8 cellular contexts compared by ENCODE assay signal in genomic region chr19:58386166-58386575, GRCh38. TPM values are rescaled to one million over a fixed set of nuclear protein-coding genes. Genes with fewer than 3 reads are reported as not detected.
A peak's percentile ranks its signal among the peaks of the same experiment; 100 is the strongest.
DNase-seq lines count a peak whose midpoint lies in the region; ATAC-seq, FAIRE-seq and TF ChIP-seq lines count a peak whose summit lies in the region.

No MANE protein-coding gene starts in this region.

- no peak for TF ChIP-seq CTCF in GM12878 (IDR thresholded peaks at IDR 0.05 in 2 of 3, conservative IDR thresholded peaks at IDR 0.05 in 1 of 3; ENCODE audit: control insufficient read depth in 2 of 3, extremely low read depth in 1 of 3, insufficient read depth in 1 of 3, low read depth in 3 of 3, low read length in 3 of 3)
- TF ChIP-seq CTCF in liver (IDR thresholded peaks at IDR 0.05; ENCODE audit: low read depth, low read length, missing input control) = no peak
- TF ChIP-seq CTCF in transverse colon (IDR thresholded peaks at IDR 0.05) = no peak

- TF ChIP-seq EP300 in GM12878 (IDR thresholded peaks at IDR 0.05; ENCODE audit: borderline replicate concordance in 1 of 2, control insufficient read depth in 1 of 2, low read depth in 2 of 2, low read length in 2 of 2) (no peak), transverse colon (IDR thresholded peaks at IDR 0.05; ENCODE audit: low read depth) (no peak)

- peaks cover 44% of the 10 kb centered on the region for H3K79me2 ChIP-seq in GM12878 (ENCODE audit: control insufficient read depth, insufficient read depth, low read length)

- H2AFZ ChIP-seq in GM12878 (ENCODE audit: control insufficient read depth, low read depth, low read length) = peak overlapping the region; percentile 68

- H3K27ac ChIP-seq in GM12878 (ENCODE audit: control insufficient read depth, insufficient read depth) (peak overlapping the region; percentile 97), liver (ENCODE audit: low read depth in 1 of 2, low read length in 2 of 2) (peak overlapping the region; percentile 99), transverse colon (peak overlapping the region; percentile 99)

- RAD21 ChIA-PET in GM12878 (lab: Charles Lee; ENCODE audit: unreplicated experiment) = interaction anchor here (1.0 kb wide), 1 partner anchor 24 kb away, joined by 3 read pairs; no protein-coding TSS in a partner anchor

- H3K36me3 ChIP-seq in GM12878 (ENCODE audit: control insufficient read depth in 2 of 2, insufficient read depth in 2 of 2, low read length in 1 of 2) (peaks cover 0 to 14% of the 10 kb centered on the region in 2 experiments), liver (ENCODE audit: control insufficient read depth in 4 of 4, insufficient read depth in 3 of 4, low read depth in 1 of 4, low read length in 3 of 4) (peaks cover 4 to 18% (median 12%) of the 10 kb centered on the region in 4 donors), transverse colon (peaks cover 0 to 11% (median 3%) of the 10 kb centered on the region in 4 donors)

- no peak for TF ChIP-seq RAD21 in GM12878 (IDR thresholded peaks at IDR 0.05; ENCODE audit: insufficient read depth, low read depth, low read length)
- no peak for TF ChIP-seq RAD21 in liver (IDR thresholded peaks at IDR 0.05)

- H3K4me2 ChIP-seq in GM12878 (ENCODE audit: control insufficient read depth, insufficient read depth) = peak overlapping the region; percentile 85

- H3K4me3 ChIP-seq in GM12878 (peak overlapping the region; percentile 79), liver (ENCODE audit: low read depth in 1 of 3, low read length in 3 of 3) (peak overlapping the region; percentile 72 to 91 (median 87)), transverse colon (peak overlapping the region; percentile 46 to 80 (median 68))

- H4K20me1 ChIP-seq in GM12878 (ENCODE audit: control insufficient read depth, insufficient read depth) = no peaks in the 10 kb centered on the region

- no peaks in the 10 kb centered on the region for H3K9me3 ChIP-seq in GM12878 (replicated peaks; ENCODE audit: control insufficient read depth, insufficient read depth, low read length)
- H3K9me3 ChIP-seq in liver (ENCODE audit: control insufficient read depth in 4 of 4, low read length in 3 of 4) = no peaks in the 10 kb centered on the region
- no peaks in the 10 kb centered on the region for H3K9me3 ChIP-seq in transverse colon

- POLR2A ChIA-PET in GM12878 (lab: Charles Lee) = interaction anchor here (0.6 to 1.5 kb wide), 5 partner anchors 8 to 490 kb away, joined by 3 to 4 read pairs (median 4); no protein-coding TSS in a partner anchor

- no peak for FAIRE-seq in GM12878 (lab: Jason Lieb, UNC)
- no peak for FAIRE-seq in GM19239 (lab: Jason Lieb, UNC)

- BruUV-seq in GM12878 (replicated peaks; lab: Mats Ljungman, UMichigan) = no TSS peak

- TF ChIP-seq POLR2A in GM12878 (IDR thresholded peaks at IDR 0.05; ENCODE audit: low read depth, low read length) = peak; percentile 61
- no peak for TF ChIP-seq POLR2A in transverse colon (IDR thresholded peaks at IDR 0.05)

- H3K9ac ChIP-seq in GM12878 (ENCODE audit: control insufficient read depth, insufficient read depth, low read length) = peak overlapping the region; percentile 96
- peak overlapping the region; percentile 61 to 95 for H3K9ac ChIP-seq in liver (ENCODE audit: low read depth in 1 of 2, low read length in 2 of 2)

- CTCF ChIA-PET in GM12878 (lab: Yijun Ruan, JAX) = interaction anchor here (1.5 kb wide), 1 partner anchor 134 kb away, joined by 5 read pairs; the partner anchor contains the start of gene ZBTB45

- no peaks in the 10 kb centered on the region for H3K27me3 ChIP-seq in GM12878 (replicated peaks in 1 of 2; ENCODE audit: control insufficient read depth in 2 of 2, insufficient read depth in 2 of 2, low read length in 1 of 2)
- H3K27me3 ChIP-seq in liver (ENCODE audit: control insufficient read depth in 4 of 4, insufficient read depth in 4 of 4, low read length in 3 of 4) = no peaks in the 10 kb centered on the region
- H3K27me3 ChIP-seq in transverse colon = no peaks in the 10 kb centered on the region

- DNase-seq in NCI-H146 (lab: John Stamatoyannopoulos, UW) (peak; percentile 51), NCI-H146 treated with DMSO at 0.1 percent for 48 hours (lab: John Stamatoyannopoulos, UW; ENCODE audit: unreplicated experiment) (no peak), GM12878 (ENCODE audit: low read depth, low spot score) (no peak), transverse colon (no peak), SKM-1 treated with dmso at 0.1 percent for 144 hours (lab: John Stamatoyannopoulos, UW; ENCODE audit: unreplicated experiment) (no peak), GM19239 (ENCODE audit: insufficient read length, low spot score) (no peak)

- H3K4me1 ChIP-seq in GM12878 (ENCODE audit: control insufficient read depth, insufficient read depth, low read length) = peaks cover 15% of the 10 kb centered on the region
- peaks cover 14 to 33% (median 25%) of the 10 kb centered on the region in 4 donors for H3K4me1 ChIP-seq in liver (ENCODE audit: control insufficient read depth in 4 of 4, insufficient read depth in 4 of 4, low read length in 3 of 4)
- peaks cover 17 to 46% (median 30%) of the 10 kb centered on the region in 4 donors for H3K4me1 ChIP-seq in transverse colon

- SMC1A ChIA-PET in GM12878 (lab: Charles Lee; ENCODE audit: uncharacterized antibody, unreplicated experiment) = interaction anchor here (1.5 kb wide), 1 partner anchor 22 kb away, joined by 3 read pairs; no protein-coding TSS in a partner anchor

- under 1% methylated on average over 29 of the region's 29 CpGs for WGBS in GM12878 (ENCODE audit: insufficient coverage, insufficient replicate concordance, low lambda C conversion rate, missing lambda C conversion rate)
- under 1% methylated on average over 29 of the region's 29 CpGs for WGBS in liver
- 1% methylated on average over 25 of the region's 29 CpGs; no CpG with 5 or more reads in 1 of the 2 donors for WGBS in transverse colon (ENCODE audit: low coverage in 1 of 2), 2 donors

- in situ Hi-C loops in GM12878 (cut with MboI) (no loop called here), transverse colon (cut with MboI; ENCODE audit: low pct_ligation_motif_present in 1 of 4, low pct_unique_long_range_greater_than_20kb in 1 of 4, low sequenced_read_pairs in 3 of 4) (no loop called here)

- intact Hi-C loops in GM12878 (cut with micrococcal nuclease; ENCODE audit: unreplicated experiment) (no loop called here), transverse colon (cut with DNase I; ENCODE audit: low total_unique reads) (loop anchor here (2.0 kb wide), 1 partner anchor 15 kb away; no protein-coding TSS in a partner anchor)

- ATAC-seq in HG03460 (IDR thresholded peaks at IDR 0.05; ENCODE audit: unreplicated experiment) (peak; percentile 6), GM12878 (peak; percentile 20)

RNA-seq across cellular contexts. Expression of gene RPS5, which starts 0.9 kb away (rescaled TPM):
- total RNA-seq in GM12878 (2013; cell fraction: nucleolus; rRNA removed) = 391 and 397 TPM in 2 replicates
- 3,412 and 3,652 TPM in 2 replicates for total RNA-seq in GM12878 (2014; rRNA removed)
- total RNA-seq in GM12878 (2014; rRNA removed; fragmentation: Illumina TruSeq; extraction: Trizol) = 1,272 and 1,313 TPM in 2 replicates
- total RNA-seq in GM12878 (2021) = 1,860 and 1,884 TPM in 2 replicates
- 1,793 TPM for polyA plus RNA-seq in GM12878 (2011; ENCODE audit: low read depth)
- polyA plus RNA-seq in GM12878 (2011; rRNA removed) = 1,293 and 2,957 TPM in 2 replicates
- 4,127 and 5,427 TPM in 2 replicates for polyA plus RNA-seq in GM12878 (2011; cell fraction: cytosol; rRNA removed)
- 1,885 and 2,356 TPM in 2 replicates for polyA plus RNA-seq in GM12878 (2011; cell fraction: nucleus; rRNA removed)
- 2,437 and 3,174 TPM in 2 replicates for polyA plus RNA-seq in GM12878 (2012)
- polyA plus RNA-seq in GM12878 (2014; fragmentation: Illumina TruSeq; extraction: Trizol) = 511 and 1,491 TPM in 2 replicates
- 1,000 to 10,000 TPM; 1,983 to 2,378 TPM for polyA plus RNA-seq in GM12878 (2014; fragmentation: Nextera tagmentation; extraction: Ambion mirVana)
- polyA plus RNA-seq in GM12878 (2014; rRNA removed) = 3,473 and 3,824 TPM in 2 replicates
- polyA plus RNA-seq in GM12878 (2016; fragmentation: Nextera tagmentation; extraction: Ambion mirVana) = 1,000 to 10,000 TPM; 1,284 to 1,376 TPM
- 2,420 and 3,199 TPM in 2 replicates for polyA minus RNA-seq in GM12878 (2011; rRNA and poly(A)+ RNA removed)
- polyA minus RNA-seq in GM12878 (2011; cell fraction: cytosol; rRNA and poly(A)+ RNA removed) = 443 and 480 TPM in 2 replicates
- 359 and 419 TPM in 2 replicates for polyA minus RNA-seq in GM12878 (2011; cell fraction: nucleus; rRNA and poly(A)+ RNA removed)
- total RNA-seq in liver = 1,000 to 10,000 TPM in 1 of 2 donors, 100 to 1,000 TPM in 1; 657 to 1,403 TPM
- polyA plus RNA-seq in liver = 100 to 1,000 TPM; 229 to 600 TPM
- total RNA-seq in transverse colon = 1,000 to 10,000 TPM in 1 of 4 donors, 100 to 1,000 TPM in 3; 513 to 1,129 (median 743) TPM

RNA-seq across cellular contexts. Expression of gene ZNF837, which starts 5.3 kb away (rescaled TPM):
- total RNA-seq in GM12878 (2013; cell fraction: nucleolus; rRNA removed) = 0.88 and 1.6 TPM in 2 replicates
- 2.1 and 2.9 TPM in 2 replicates for total RNA-seq in GM12878 (2014; rRNA removed)
- 0.18 and 0.23 TPM in 2 replicates for total RNA-seq in GM12878 (2014; rRNA removed; fragmentation: Illumina TruSeq; extraction: Trizol)
- 2.1 and 2.6 TPM in 2 replicates for total RNA-seq in GM12878 (2021)
- 0.28 TPM for polyA plus RNA-seq in GM12878 (2011; ENCODE audit: low read depth)
- polyA plus RNA-seq in GM12878 (2011; rRNA removed) = 0.06 and 0.11 TPM in 2 replicates
- polyA plus RNA-seq in GM12878 (2011; cell fraction: cytosol; rRNA removed) = 0.36 and 0.65 TPM in 2 replicates
- 0.86 and 0.90 TPM in 2 replicates for polyA plus RNA-seq in GM12878 (2011; cell fraction: nucleus; rRNA removed)
- polyA plus RNA-seq in GM12878 (2012) = 1.1 and 1.3 TPM in 2 replicates
- polyA plus RNA-seq in GM12878 (2014; fragmentation: Illumina TruSeq; extraction: Trizol) = 0.07 and 0.11 TPM in 2 replicates
- not detected for polyA plus RNA-seq in GM12878 (2014; fragmentation: Nextera tagmentation; extraction: Ambion mirVana)
- 2.4 TPM in 2 replicates for polyA plus RNA-seq in GM12878 (2014; rRNA removed)
- 1 to 10 TPM; 1.6 to 2.4 TPM for polyA plus RNA-seq in GM12878 (2016; fragmentation: Nextera tagmentation; extraction: Ambion mirVana)
- 0.10 TPM in 1 of 2 replicates, not detected in the other for polyA minus RNA-seq in GM12878 (2011; rRNA and poly(A)+ RNA removed)
- not detected in 2 replicates for polyA minus RNA-seq in GM12878 (2011; cell fraction: cytosol; rRNA and poly(A)+ RNA removed)
- polyA minus RNA-seq in GM12878 (2011; cell fraction: nucleus; rRNA and poly(A)+ RNA removed) = 0.24 and 0.29 TPM in 2 replicates
- 1 to 10 TPM; 2.1 to 3.6 TPM for total RNA-seq in liver
- 1 to 10 TPM in 1 of 2 donors, under 1 TPM in 1; 0.54 to 2.6 TPM for polyA plus RNA-seq in liver
- 10 to 100 TPM in 1 of 4 donors, 1 to 10 TPM in 3; 3.7 to 10.7 (median 6.1) TPM for total RNA-seq in transverse colon

RNA-seq across cellular contexts. Expression of gene RNF225, which starts 9.3 kb away (rescaled TPM):
- total RNA-seq in GM12878 (2013; cell fraction: nucleolus; rRNA removed) = 0.75 TPM in 1 of 2 replicates, not detected in the other
- total RNA-seq in GM12878 (2014; rRNA removed) (not detected in 2 replicates), GM12878 (2014; rRNA removed; fragmentation: Illumina TruSeq; extraction: Trizol) (not detected in 2 replicates), GM12878 (2021) (0.27 and 0.28 TPM in 2 replicates), liver (not detected), transverse colon (not detected)
- not detected for polyA plus RNA-seq in GM12878 (2011; ENCODE audit: low read depth)
- polyA plus RNA-seq in GM12878 (2011; rRNA removed) (not detected in 2 replicates), GM12878 (2014; fragmentation: Illumina TruSeq; extraction: Trizol) (not detected in 2 replicates), GM12878 (2014; fragmentation: Nextera tagmentation; extraction: Ambion mirVana) (not detected), GM12878 (2014; rRNA removed) (0.22 and 0.27 TPM in 2 replicates), GM12878 (2016; fragmentation: Nextera tagmentation; extraction: Ambion mirVana) (not detected), liver (not detected)
- polyA plus RNA-seq in GM12878 (2011; cell fraction: cytosol; rRNA removed) = not detected in 2 replicates
- 0.38 and 0.39 TPM in 2 replicates for polyA plus RNA-seq in GM12878 (2011; cell fraction: nucleus; rRNA removed)
- not detected in 2 replicates for polyA plus RNA-seq in GM12878 (2012)
- 0.21 TPM in 1 of 2 replicates, not detected in the other for polyA minus RNA-seq in GM12878 (2011; rRNA and poly(A)+ RNA removed)
- not detected in 2 replicates for polyA minus RNA-seq in GM12878 (2011; cell fraction: cytosol; rRNA and poly(A)+ RNA removed)
- polyA minus RNA-seq in GM12878 (2011; cell fraction: nucleus; rRNA and poly(A)+ RNA removed) = 1.7 and 6.7 TPM in 2 replicates

RNA-seq across cellular contexts. Expression of gene ZNF584, which starts 22.3 kb away (rescaled TPM):
- 26.4 and 31.6 TPM in 2 replicates for total RNA-seq in GM12878 (2013; cell fraction: nucleolus; rRNA removed)
- total RNA-seq in GM12878 (2014; rRNA removed) (9.5 and 10.7 TPM in 2 replicates), GM12878 (2014; rRNA removed; fragmentation: Illumina TruSeq; extraction: Trizol) (4.8 and 5.1 TPM in 2 replicates), GM12878 (2021) (9.7 and 10.3 TPM in 2 replicates), liver (10 to 100 TPM in 1 of 2 donors, 1 to 10 TPM in 1; 9.4 to 12.6 TPM), transverse colon (1 to 10 TPM; 3.4 to 8.3 (median 7.3) TPM)
- polyA plus RNA-seq in GM12878 (2011; ENCODE audit: low read depth) = 3.2 TPM
- polyA plus RNA-seq in GM12878 (2011; rRNA removed) (7.6 and 8.4 TPM in 2 replicates), GM12878 (2014; fragmentation: Illumina TruSeq; extraction: Trizol) (5.9 and 6.2 TPM in 2 replicates), GM12878 (2014; fragmentation: Nextera tagmentation; extraction: Ambion mirVana) (1 to 10 TPM; 2.0 to 2.6 TPM), GM12878 (2014; rRNA removed) (6.3 and 7.3 TPM in 2 replicates), GM12878 (2016; fragmentation: Nextera tagmentation; extraction: Ambion mirVana) (1 to 10 TPM; 5.9 to 6.9 TPM), liver (10 to 100 TPM in 1 of 2 donors, 1 to 10 TPM in 1; 3.6 to 10.6 TPM)
- polyA plus RNA-seq in GM12878 (2011; cell fraction: cytosol; rRNA removed) = 8.7 and 9.6 TPM in 2 replicates
- polyA plus RNA-seq in GM12878 (2011; cell fraction: nucleus; rRNA removed) = 7.9 and 8.7 TPM in 2 replicates
- polyA plus RNA-seq in GM12878 (2012) = 3.8 and 5.6 TPM in 2 replicates
- polyA minus RNA-seq in GM12878 (2011; rRNA and poly(A)+ RNA removed) = 11.6 and 13.5 TPM in 2 replicates
- polyA minus RNA-seq in GM12878 (2011; cell fraction: cytosol; rRNA and poly(A)+ RNA removed) = 3.7 and 4.4 TPM in 2 replicates
- polyA minus RNA-seq in GM12878 (2011; cell fraction: nucleus; rRNA and poly(A)+ RNA removed) = 5.0 and 12.0 TPM in 2 replicates

RNA-seq across cellular contexts. Expression of gene ZNF497, which starts 23.6 kb away (rescaled TPM):
- 3.5 and 4.0 TPM in 2 replicates for total RNA-seq in GM12878 (2013; cell fraction: nucleolus; rRNA removed)
- 0.44 and 0.73 TPM in 2 replicates for total RNA-seq in GM12878 (2014; rRNA removed)
- 0.09 and 0.18 TPM in 2 replicates for total RNA-seq in GM12878 (2014; rRNA removed; fragmentation: Illumina TruSeq; extraction: Trizol)
- 0.66 and 0.82 TPM in 2 replicates for total RNA-seq in GM12878 (2021)
- 0.38 TPM for polyA plus RNA-seq in GM12878 (2011; ENCODE audit: low read depth)
- polyA plus RNA-seq in GM12878 (2011; rRNA removed) = 0.27 and 0.29 TPM in 2 replicates
- 0.40 and 0.64 TPM in 2 replicates for polyA plus RNA-seq in GM12878 (2011; cell fraction: cytosol; rRNA removed)
- polyA plus RNA-seq in GM12878 (2011; cell fraction: nucleus; rRNA removed) = 1.9 and 2.4 TPM in 2 replicates
- 1.1 and 1.7 TPM in 2 replicates for polyA plus RNA-seq in GM12878 (2012)
- 0.05 and 0.16 TPM in 2 replicates for polyA plus RNA-seq in GM12878 (2014; fragmentation: Illumina TruSeq; extraction: Trizol)
- polyA plus RNA-seq in GM12878 (2014; fragmentation: Nextera tagmentation; extraction: Ambion mirVana) = under 1 TPM; 0.16 TPM
- polyA plus RNA-seq in GM12878 (2014; rRNA removed) = 0.37 and 0.51 TPM in 2 replicates
- polyA plus RNA-seq in GM12878 (2016; fragmentation: Nextera tagmentation; extraction: Ambion mirVana) = under 1 TPM; 0.28 to 0.68 TPM
- polyA minus RNA-seq in GM12878 (2011; rRNA and poly(A)+ RNA removed) = 0.51 and 1.5 TPM in 2 replicates
- polyA minus RNA-seq in GM12878 (2011; cell fraction: cytosol; rRNA and poly(A)+ RNA removed) = 0.27 and 0.83 TPM in 2 replicates
- polyA minus RNA-seq in GM12878 (2011; cell fraction: nucleus; rRNA and poly(A)+ RNA removed) = 0.73 and 1.6 TPM in 2 replicates
- 1 to 10 TPM; 1.1 to 4.4 TPM for total RNA-seq in liver
- polyA plus RNA-seq in liver = 1 to 10 TPM in 1 of 2 donors, under 1 TPM in 1; 0.60 to 1.4 TPM
- 10 to 100 TPM in 1 of 4 donors, 1 to 10 TPM in 3; 1.3 to 19.3 (median 4.2) TPM for total RNA-seq in transverse colon
